Comparison of ENCODE assay signal across 19 cellular contexts in genomic region chr11:35621620-35622019, GRCh38. TPM values are rescaled to one million over a fixed set of nuclear protein-coding genes. Genes with fewer than 3 reads are reported as not detected.
DNase-seq lines count a peak whose midpoint lies in the region; ATAC-seq, FAIRE-seq and TF ChIP-seq lines count a peak whose summit lies in the region.
"Had no signal": no experiment of that assay in that cellular context is flagged by ENCODE, and none has a peak within 500 bp of the region (broad histone marks: within the 10 kb centered on the region; RNA-seq: fewer than 3 reads in every experiment).

No MANE protein-coding gene starts in this region.

- H3K23ac ChIP-seq in neuronal stem cell (ENCODE audit: low read depth, low read length, poor library complexity), result no peak overlapping the region

- peak; percentile 46 for FAIRE-seq in G401.6 (lab: Jason Lieb, UNC)

- no peak overlapping the region for H3K9ac ChIP-seq in neuronal stem cell (ENCODE audit: low read depth, low read length, poor library complexity)

- no peak overlapping the region for H2AFZ ChIP-seq in neuronal stem cell (ENCODE audit: low read length)

- ATAC-seq in HG03139 (IDR thresholded peaks at IDR 0.05; ENCODE audit: unreplicated experiment), result no peak
- ATAC-seq: activated T-cell treated with anti-CD3 and anti-CD28 coated beads, Interleukin-2, amount 50 U/mL, for 4 hours; psoas muscle had no signal

- peaks cover 5% of the 10 kb centered on the region for H3K79me1 ChIP-seq in neuronal stem cell (ENCODE audit: low read depth, low read length)

- H2AK5ac ChIP-seq in neuronal stem cell (ENCODE audit: low read depth, low read length), result no peak overlapping the region

- H2BK15ac ChIP-seq in neuronal stem cell (ENCODE audit: low read length), result no peak overlapping the region

- H3K4ac ChIP-seq in neuronal stem cell (ENCODE audit: low read length), result no peak overlapping the region

- TF ChIP-seq CTCF in fibroblast of pulmonary artery (IDR thresholded peaks at IDR 0.05; ENCODE audit: low read length, missing control alignments), result no peak

- H3K9me3 ChIP-seq in SJSA1 (replicated peaks), result no peaks in the 10 kb centered on the region
- H3K9me3 ChIP-seq in neuronal stem cell (replicated peaks in 1 of 2; ENCODE audit: control insufficient read depth in 2 of 2, insufficient read depth in 1 of 2, low read depth in 1 of 2, low read length in 2 of 2), result no peaks in the 10 kb centered on the region
- H3K9me3 ChIP-seq: adrenal gland, psoas muscle, transverse colon had no signal

- no peak overlapping the region for H2BK5ac ChIP-seq in neuronal stem cell (ENCODE audit: low read length)

- H4K8ac ChIP-seq in neuronal stem cell (ENCODE audit: low read depth, low read length), result no peak overlapping the region

- peaks cover 68% of the 10 kb centered on the region for H3K4me1 ChIP-seq in SJSA1 (replicated peaks)
- H3K4me1 ChIP-seq in neuronal stem cell (ENCODE audit: control insufficient read depth in 2 of 2, insufficient read depth in 1 of 2, low read depth in 1 of 2, low read length in 2 of 2), result peaks cover 7 to 15% of the 10 kb centered on the region in 2 donors
- H3K4me1 ChIP-seq: psoas muscle had no signal

- no peak overlapping the region for H4K91ac ChIP-seq in neuronal stem cell (ENCODE audit: low read depth, low read length, poor library complexity)

- no peak overlapping the region for H2BK120ac ChIP-seq in neuronal stem cell (ENCODE audit: low read depth, low read length)

- no peak overlapping the region for H3K14ac ChIP-seq in neuronal stem cell (ENCODE audit: low read length)

- H3K18ac ChIP-seq in neuronal stem cell (ENCODE audit: low read length), result no peak overlapping the region

- H3K27ac ChIP-seq in SJSA1 (peak overlapping the region; percentile 95), neuronal stem cell (replicated peaks; ENCODE audit: low read length) (no peak overlapping the region)
- H3K27ac ChIP-seq: Peyer's patch, psoas muscle, transverse colon had no signal

- peaks cover 9% of the 10 kb centered on the region; the same call in 1 of the 2 replicates for H3K36me3 ChIP-seq in SJSA1
- peaks cover 0 to 10% of the 10 kb centered on the region in 2 donors for H3K36me3 ChIP-seq in neuronal stem cell (replicated peaks in 1 of 2; ENCODE audit: control insufficient read depth in 2 of 2, insufficient read depth in 2 of 2, low read length in 2 of 2)
- H3K36me3 ChIP-seq: adrenal gland, Peyer's patch, transverse colon had no signal

- no peak overlapping the region for H3K4me3 ChIP-seq in SJSA1
- peak overlapping the region; percentile 66 for H3K4me3 ChIP-seq in fibroblast of pulmonary artery (replicated peaks; ENCODE audit: low read depth, low read length)
- H3K4me3 ChIP-seq in neuronal stem cell (ENCODE audit: low read length in 2 of 2), result no peak overlapping the region
- H3K4me3 ChIP-seq: adrenal gland, Peyer's patch, psoas muscle, transverse colon had no signal

- peak overlapping the region; percentile 28 for H3K4me2 ChIP-seq in neuronal stem cell (ENCODE audit: insufficient read depth, low read length, poor library complexity, severe bottlenecking)

- no CpG with 5 or more reads among the region's 2 CpGs for whole genome bisulfite sequencing in neuronal stem cell (ENCODE audit: extremely low coverage in 2 of 2, insufficient read length in 2 of 2, insufficient replicate concordance in 1 of 2), 2 donors

- H3K27me3 ChIP-seq in SJSA1 (replicated peaks) (no peaks in the 10 kb centered on the region), neuronal stem cell (ENCODE audit: control insufficient read depth in 3 of 3, insufficient read depth in 3 of 3, low read depth in 1 of 3, low read length in 3 of 3) (no peaks in the 10 kb centered on the region)
- H3K27me3 ChIP-seq: adrenal gland had no signal

- no peak overlapping the region for H2BK12ac ChIP-seq in neuronal stem cell (ENCODE audit: low read length)

- DNase-seq in SJSA1 (ENCODE audit: low read depth in 1 of 2, low spot score in 2 of 2) (no peak), fibroblast of pulmonary artery (ENCODE audit: low read depth) (peak; percentile 33), neuronal stem cell (ENCODE audit: low spot score) (no peak), NCI-H2171 treated with DMSO at 0.1 percent for 48 hours (lab: John Stamatoyannopoulos, UW) (no peak), Kasumi-1 (lab: John Stamatoyannopoulos, UW) (no peak), GOT3 (lab: John Stamatoyannopoulos, UW) (no peak)
- DNase-seq: activated CD4-positive, alpha-beta T cell treated with anti-CD3 and anti-CD28 coated beads for 48 hours; activated T-cell treated with anti-CD3 and anti-CD28 coated beads, Interleukin-2, amount 50 U/mL, for 4 hours; adrenal gland; cortex of kidney; GDM1; NCI-H1436 treated with DMSO at 0.1 percent for 48 hours; NCI-H510A treated with DMSO at 0.1 percent for 48 hours; Peyer's patch; psoas muscle; transverse colon had no signal

RNA-seq across cellular contexts. Expression of gene FJX1, which starts 3.4 kb away (rescaled TPM):
- total RNA-seq in SJSA1 (2014; rRNA removed; shearing (Covaris generic)), result 26.2 and 31.7 TPM in 2 replicates
- 51.2 TPM for polyA plus RNA-seq in neuronal stem cell (2013, experiment 1 of 2)
- polyA plus RNA-seq in neuronal stem cell (2013, experiment 2 of 2), result 51.7 TPM
- total RNA-seq: mononuclear cell, Peyer's patch had no signal

RNA-seq across cellular contexts. Expression of gene TRIM44, which starts 41.0 kb away (rescaled TPM):
- 48.7 and 64.5 TPM in 2 replicates for total RNA-seq in SJSA1 (2014; rRNA removed; shearing (Covaris generic))
- polyA plus RNA-seq in neuronal stem cell (2013, experiment 1 of 2), result 31.4 TPM
- 31.8 TPM for polyA plus RNA-seq in neuronal stem cell (2013, experiment 2 of 2)
